21 cellular contexts compared by ENCODE assay signal in genomic region chr22:37061611-37062365, GRCh38. TPM values are rescaled to one million over a fixed set of nuclear protein-coding genes. Genes with fewer than 3 reads are reported as not detected.
DNase-seq lines count a peak whose midpoint lies in the region; ATAC-seq and TF ChIP-seq lines count a peak whose summit lies in the region.
"Had no signal": no experiment of that assay in that cellular context is flagged by ENCODE, and none has a peak within 500 bp of the region (broad histone marks: within the 10 kb centered on the region; RNA-seq: fewer than 3 reads in every experiment).

No MANE protein-coding gene starts in this region.

- no peaks in the 10 kb centered on the region for H3K9me3 Mint-ChIP-seq in activated CD8-positive, alpha-beta memory T cell treated with anti-CD3 and anti-CD28 coated beads, Interleukin-2, amount 10 ng/mL, durations not matched to agents 7 days and 5 days (ENCODE audit: low read depth)
- no peaks in the 10 kb centered on the region for H3K9me3 Mint-ChIP-seq in stimulated activated effector memory CD8-positive, alpha-beta T cell treated with anti-CD3 and anti-CD28 coated beads, Interleukin-12 subunit alpha, Interleukin-12 subunit beta, amount 100 ng/mL, for 72 hours
- H3K9me3 Mint-ChIP-seq: CD4-positive, alpha-beta T cell had no signal

- H3K27ac ChIP-seq in HEK293 (ENCODE audit: extremely low read depth, low read depth, low read length), result no peak overlapping the region

- no peak for ATAC-seq in activated CD8-positive, alpha-beta memory T cell treated with anti-CD3 and anti-CD28 coated beads, Interleukin-2, amount 10 ng/mL, durations not matched to agents 7 days and 5 days
- ATAC-seq in stimulated activated effector memory CD8-positive, alpha-beta T cell treated with anti-CD3 and anti-CD28 coated beads, Interleukin-12 subunit alpha, Interleukin-12 subunit beta, amount 100 ng/mL, for 72 hours, result no peak

- peaks cover 35% of the 10 kb centered on the region for H3K4me1 Mint-ChIP-seq in activated CD8-positive, alpha-beta memory T cell treated with anti-CD3 and anti-CD28 coated beads, Interleukin-2, amount 10 ng/mL, durations not matched to agents 7 days and 5 days
- H3K4me1 Mint-ChIP-seq in stimulated activated effector memory CD8-positive, alpha-beta T cell treated with anti-CD3 and anti-CD28 coated beads, Interleukin-12 subunit alpha, Interleukin-12 subunit beta, amount 100 ng/mL, for 72 hours, result peaks cover 54% of the 10 kb centered on the region
- H3K4me1 Mint-ChIP-seq: B cell had no signal

- CTCF ChIA-PET in activated CD8-positive, alpha-beta memory T cell treated with anti-CD3 and anti-CD28 coated beads, Interleukin-2, amount 10 ng/mL, durations not matched to agents 7 days and 5 days (lab: Charles Lee), result interaction anchor here (1.0 to 2.1 kb wide), 7 partner anchors 10 to 286 kb away, joined by 3 to 6 read pairs (median 3); partner anchors contain the start of genes IFT27 and KCTD17
- CTCF ChIA-PET in HEK293 (lab: Yijun Ruan, JAX), result interaction anchor here (1.0 kb wide), 1 partner anchor 16 kb away, joined by 4 read pairs; no protein-coding TSS in a partner anchor

- no peak for DNase-seq in activated CD8-positive, alpha-beta memory T cell treated with anti-CD3 and anti-CD28 coated beads, Interleukin-2, amount 10 ng/mL, durations not matched to agents 7 days and 5 days
- no peak for DNase-seq in activated CD8-positive, alpha-beta memory T cell treated with anti-CD3 and anti-CD28 coated beads for 24 hours
- DNase-seq in amniotic epithelial cell (ENCODE audit: low read depth), result peak; percentile 19
- DNase-seq in stimulated activated effector memory CD8-positive, alpha-beta T cell treated with anti-CD3 and anti-CD28 coated beads, Interleukin-12 subunit alpha, Interleukin-12 subunit beta, amount 100 ng/mL, for 72 hours (ENCODE audit: low spot score in 2 of 2), result no peak
- no peak for DNase-seq in activated effector memory CD4-positive, alpha-beta T cell treated with anti-CD3 and anti-CD28 coated beads, Interleukin-2, amount 50 U/mL, for 16 hours
- no peak for DNase-seq in activated gamma-delta T cell treated with Interleukin-2 at 50 U/mL for 16 hours
- DNase-seq in dedifferentiated amniotic fluid mesenchymal stem cell (ENCODE audit: extremely low spot score), result no peak
- DNase-seq: 8988T; CD4-positive, alpha-beta T cell; DMS153; GDM1; NCI-H2029; NCI-H2171; NCI-H526 treated with DMSO at 0.1 percent for 48 hours; SHP77 treated with DMSO at 0.1 percent for 48 hours had no signal

- no peaks in the 10 kb centered on the region for H3K27me3 Mint-ChIP-seq in activated CD8-positive, alpha-beta memory T cell treated with anti-CD3 and anti-CD28 coated beads, Interleukin-2, amount 10 ng/mL, durations not matched to agents 7 days and 5 days
- H3K27me3 Mint-ChIP-seq: B cell; CD4-positive, alpha-beta T cell had no signal

- POLR2A ChIA-PET in HEK293 (lab: Yijun Ruan, JAX), result interaction anchor here (1.1 kb wide), 1 partner anchor 11 kb away, joined by 3 read pairs; the partner anchor contains the start of gene KCTD17

- no peak overlapping the region for H3K4me3 ChIP-seq in HEK293 (ENCODE audit: low read depth, low read length)

- H3K4me1 ChIP-seq in HEK293 (ENCODE audit: control insufficient read depth, insufficient read depth, low read length), result no peaks in the 10 kb centered on the region

- TF ChIP-seq CTCF in HEK293 (tag by site-specific recombination; IDR thresholded peaks at IDR 0.05), result no peak

- H3K27ac Mint-ChIP-seq in activated CD8-positive, alpha-beta memory T cell treated with anti-CD3 and anti-CD28 coated beads, Interleukin-2, amount 10 ng/mL, durations not matched to agents 7 days and 5 days, result peak overlapping the region; percentile 19
- peak overlapping the region; percentile 88 for H3K27ac Mint-ChIP-seq in stimulated activated effector memory CD8-positive, alpha-beta T cell treated with anti-CD3 and anti-CD28 coated beads, Interleukin-12 subunit alpha, Interleukin-12 subunit beta, amount 100 ng/mL, for 72 hours
- H3K27ac Mint-ChIP-seq: B cell; CD4-positive, alpha-beta T cell had no signal

- H3K36me3 ChIP-seq in HEK293 (ENCODE audit: control insufficient read depth in 2 of 2, insufficient read depth in 1 of 2, low read length in 2 of 2), result peaks cover 0 to 49% of the 10 kb centered on the region in 2 experiments; a peak in 2 of 3 replicates

- no peaks in the 10 kb centered on the region for H3K9me3 ChIP-seq in HEK293 (ENCODE audit: control insufficient read depth, insufficient read depth, low read depth, low read length)

- H3K36me3 Mint-ChIP-seq in activated CD8-positive, alpha-beta memory T cell treated with anti-CD3 and anti-CD28 coated beads, Interleukin-2, amount 10 ng/mL, durations not matched to agents 7 days and 5 days, result peaks cover 10% of the 10 kb centered on the region
- peaks cover 100% of the 10 kb centered on the region for H3K36me3 Mint-ChIP-seq in stimulated activated effector memory CD8-positive, alpha-beta T cell treated with anti-CD3 and anti-CD28 coated beads, Interleukin-12 subunit alpha, Interleukin-12 subunit beta, amount 100 ng/mL, for 72 hours

- H3K4me3 Mint-ChIP-seq in activated CD8-positive, alpha-beta memory T cell treated with anti-CD3 and anti-CD28 coated beads, Interleukin-2, amount 10 ng/mL, durations not matched to agents 7 days and 5 days, result no peak overlapping the region
- peak overlapping the region; percentile 74 for H3K4me3 Mint-ChIP-seq in stimulated activated effector memory CD8-positive, alpha-beta T cell treated with anti-CD3 and anti-CD28 coated beads, Interleukin-12 subunit alpha, Interleukin-12 subunit beta, amount 100 ng/mL, for 72 hours
- H3K4me3 Mint-ChIP-seq: B cell; CD4-positive, alpha-beta T cell had no signal

TF ChIP-seq in HEK293, 187 proteins besides CTCF, POLR2A, EP300 and RAD21:
- TF ChIP-seq ZNF155 (tag by site-specific recombination; IDR thresholded peaks at IDR 0.05), result no peak
- TF ChIP-seq ZNF423 (tag by site-specific recombination; IDR thresholded peaks at IDR 0.05), result no peak
- no peak for TF ChIP-seq ZNF626 (tag by site-specific recombination; IDR thresholded peaks at IDR 0.05)
- no peak for TF ChIP-seq ZNF677 (tag by site-specific recombination; IDR thresholded peaks at IDR 0.05)
- TF ChIP-seq ZNF768 (tag by site-specific recombination; IDR thresholded peaks at IDR 0.05), result peak; percentile 72; the same call in 1 of the 2 replicates
- no peak for TF ChIP-seq TCF7L2 (IDR thresholded peaks at IDR 0.05; ENCODE audit: borderline replicate concordance, low read depth, low read length)

RNA-seq across cellular contexts. Expression of gene KCTD17, which starts 10.2 kb away (rescaled TPM):
- total RNA-seq in activated CD8-positive, alpha-beta memory T cell treated with anti-CD3 and anti-CD28 coated beads, Interleukin-2, amount 10 ng/mL, durations not matched to agents 7 days and 5 days, result 10 to 100 TPM; 47.7 to 53.4 TPM

RNA-seq across cellular contexts. Expression of gene MPST, which starts 42.2 kb away (rescaled TPM):
- total RNA-seq in activated CD8-positive, alpha-beta memory T cell treated with anti-CD3 and anti-CD28 coated beads, Interleukin-2, amount 10 ng/mL, durations not matched to agents 7 days and 5 days, result 10 to 100 TPM; 42.3 to 61.0 TPM

RNA-seq across cellular contexts. Expression of gene TST, which starts 42.5 kb away (rescaled TPM):
- total RNA-seq in activated CD8-positive, alpha-beta memory T cell treated with anti-CD3 and anti-CD28 coated beads, Interleukin-2, amount 10 ng/mL, durations not matched to agents 7 days and 5 days, result 10 to 100 TPM; 11.2 to 29.3 TPM
- total RNA-seq: CD4-positive, alpha-beta T cell had no signal

RNA-seq across cellular contexts. Expression of gene TMPRSS6, which starts 47.7 kb away (rescaled TPM):
- 1 to 10 TPM; 1.3 to 3.3 TPM for total RNA-seq in activated CD8-positive, alpha-beta memory T cell treated with anti-CD3 and anti-CD28 coated beads, Interleukin-2, amount 10 ng/mL, durations not matched to agents 7 days and 5 days
- total RNA-seq: B cell, Daoy, H7, HT-29, M059J had no signal
